ENCODE assay signal across 18 cellular contexts in the genomic region with DNA sequence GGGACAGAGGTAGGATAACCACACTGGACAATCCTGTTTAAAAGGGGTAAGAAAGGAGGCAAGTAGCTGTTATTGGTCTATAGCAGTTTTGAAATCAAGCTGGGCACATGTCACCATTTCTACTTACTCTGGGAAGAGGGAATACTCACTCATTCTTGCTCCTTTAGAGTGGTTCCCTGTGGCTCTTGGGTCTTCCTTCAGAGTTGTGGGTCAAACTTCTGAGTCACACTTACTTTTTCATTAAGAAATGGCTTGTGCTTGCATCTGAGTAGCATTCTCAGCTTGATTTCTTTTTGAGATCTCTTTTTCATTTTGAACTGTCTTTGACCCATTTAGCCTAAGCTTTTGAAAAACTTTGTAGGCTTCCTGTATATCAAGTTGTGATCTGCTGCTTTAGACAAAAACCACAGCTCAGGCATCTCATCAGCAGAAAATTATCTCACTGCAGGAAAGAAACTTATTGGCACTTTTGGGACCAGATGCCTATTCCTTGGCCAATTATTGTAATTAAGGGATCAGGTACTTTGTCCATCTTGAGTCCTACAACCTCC.
"Had no signal": no experiment of that assay in that cellular context is flagged by ENCODE, and none has a peak within 500 bp of the region (broad histone marks: within the 10 kb centered on the region; RNA-seq: fewer than 3 reads in every experiment).

No MANE protein-coding gene starts in this region.

- H3K36me3 ChIP-seq: gastrocnemius medialis, neural progenitor cell, ovary, transverse colon had no signal

- H3K4me3 Mint-ChIP-seq: activated T-cell treated with anti-CD3 and anti-CD28 coated beads, Interleukin-2, amount 50 U/mL, for 24 hours; dendritic cell treated with granulocyte-macrophage colony-stimulating factor and Interleukin-4, amounts not matched to agents 40 ng/mL and 50 ng/mL, for 4 days; naive B cell; neural progenitor cell had no signal

- H3K9me3 Mint-ChIP-seq: neural progenitor cell had no signal

- H3K9me3 ChIP-seq: body of pancreas, gastrocnemius medialis, ovary, transverse colon had no signal

- H2AFZ ChIP-seq: neural progenitor cell had no signal

- H3K9ac ChIP-seq: neural progenitor cell had no signal

- H3K4me2 ChIP-seq: neural progenitor cell had no signal

- H3K4me3 ChIP-seq: body of pancreas, gastrocnemius medialis, neural progenitor cell, ovary, transverse colon had no signal

- H3K27me3 ChIP-seq: body of pancreas, gastrocnemius medialis, neural progenitor cell, ovary, transverse colon had no signal

- H3K27ac ChIP-seq: body of pancreas, epithelial cell of prostate, gastrocnemius medialis, neural progenitor cell, ovary, transverse colon had no signal

- H3K4me1 ChIP-seq: body of pancreas, gastrocnemius medialis, neural progenitor cell, transverse colon had no signal

- H3K27ac Mint-ChIP-seq: activated naive CD4-positive, alpha-beta T cell treated with anti-CD3 and anti-CD28 coated beads, Interleukin-2, amount 50 U/mL, for 72 hours; activated T-cell treated with anti-CD3 and anti-CD28 coated beads, Interleukin-2, amount 50 U/mL, for 24 hours; dendritic cell treated with granulocyte-macrophage colony-stimulating factor and Interleukin-4, amounts not matched to agents 40 ng/mL and 50 ng/mL, for 4 days; naive B cell; neural progenitor cell had no signal

- H3K36me3 Mint-ChIP-seq: neural progenitor cell had no signal

- H3K27me3 Mint-ChIP-seq: activated T-cell treated with anti-CD3 and anti-CD28 coated beads, Interleukin-2, amount 50 U/mL, for 24 hours; dendritic cell treated with granulocyte-macrophage colony-stimulating factor and Interleukin-4, amounts not matched to agents 40 ng/mL and 50 ng/mL, for 4 days; naive B cell had no signal

- DNase-seq: activated CD4-positive, CD25-positive, alpha-beta regulatory T cell treated with anti-CD3 and anti-CD28 coated beads, Interleukin-2, amount 50 U/mL, for 72 hours; activated effector memory CD4-positive, alpha-beta T cell treated with anti-CD3 and anti-CD28 coated beads, Interleukin-2, amount 50 U/mL, for 16 hours; activated T-cell treated with anti-CD3 and anti-CD28 coated beads, Interleukin-2, amount 50 U/mL, for 24 hours; body of pancreas; effector memory CD4-positive, alpha-beta T cell; gastrocnemius medialis; islet precursor cell; mammary epithelial cell; naive B cell; ovary; stimulated activated CD4-positive, alpha-beta T cell treated with anti-CD3 and anti-CD28 coated beads, Interleukin-4, amount 100 ng/mL, for 24 hours; stimulated activated naive CD8-positive, alpha-beta T cell treated with anti-CD3 and anti-CD28 coated beads, Interleukin-15, Interleukin-2, amounts not matched to agents 100 U/mL and 50 U/mL, for 24 hours; SW 1271; transverse colon had no signal
